In the genomic region with DNA sequence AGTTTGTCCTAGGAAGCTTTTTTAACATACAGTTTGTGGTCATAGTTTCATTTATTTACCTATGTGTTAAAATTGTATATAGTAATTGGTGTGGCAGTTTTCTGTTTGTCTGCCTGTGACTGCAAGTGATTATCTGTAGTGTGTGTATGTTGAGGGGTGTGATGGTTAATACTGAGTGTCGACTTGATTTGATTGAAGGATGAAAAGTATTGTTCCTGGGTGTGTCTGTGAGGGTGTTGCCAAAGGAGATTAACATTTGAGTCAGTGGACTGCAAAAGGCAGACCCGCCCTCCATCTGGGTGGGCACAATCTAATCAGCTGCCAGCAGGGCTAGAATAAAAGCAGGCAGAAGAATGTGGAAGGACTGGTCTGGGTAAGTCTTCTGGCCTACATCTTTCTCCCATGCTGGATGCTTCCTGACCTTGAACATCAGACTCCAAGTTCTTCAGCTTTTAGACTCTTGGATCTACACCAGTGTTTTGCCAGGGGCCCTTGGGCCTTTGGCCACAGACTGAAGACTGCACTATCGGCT, we compare ENCODE assay signal across 23 cellular contexts.
DNase-seq lines count a peak whose midpoint lies in the region; ATAC-seq and TF ChIP-seq lines count a peak whose summit lies in the region.
"Had no signal": no experiment of that assay in that cellular context is flagged by ENCODE, and none has a peak within 500 bp of the region (broad histone marks: within the 10 kb centered on the region; RNA-seq: fewer than 3 reads in every experiment).

No MANE protein-coding gene starts in this region.

- H3K27ac ChIP-seq in neural progenitor cell = no peak overlapping the region
- H3K27ac ChIP-seq: BLaER1 treated with 17β-estradiol and CSF1 and Interleukin-3, amounts not matched to agents 10 nM and 100 nM; RWPE1; SK-N-MC had no signal

- H3F3A ChIP-seq in neural progenitor cell (ENCODE audit: low read depth) = no peaks in the 10 kb centered on the region

- H3K27ac Mint-ChIP-seq in activated CD4-positive, alpha-beta T cell treated with anti-CD3 and anti-CD28 coated beads, Interleukin-2, amount 10 ng/mL, durations not matched to agents 24 days and 14 days = no peak overlapping the region
- no peak overlapping the region for H3K27ac Mint-ChIP-seq in neural progenitor cell
- H3K27ac Mint-ChIP-seq: CD4-positive, alpha-beta memory T cell had no signal

- no peak overlapping the region for H3K9ac ChIP-seq in neural progenitor cell
- H3K9ac ChIP-seq: BLaER1 treated with 17β-estradiol and CSF1 and Interleukin-3, amounts not matched to agents 10 nM and 100 nM had no signal

- H3K4me3 ChIP-seq in epithelial cell of esophagus (ENCODE audit: low read length) (no peak overlapping the region), neural progenitor cell (no peak overlapping the region)
- H3K4me3 ChIP-seq: BLaER1 treated with 17β-estradiol and CSF1 and Interleukin-3, amounts not matched to agents 10 nM and 100 nM; SK-N-MC had no signal

- peak; percentile 30 for DNase-seq in activated CD4-positive, alpha-beta T cell treated with anti-CD3 and anti-CD28 coated beads, Interleukin-2, amount 10 ng/mL, durations not matched to agents 24 days and 14 days
- no peak for DNase-seq in activated CD4-positive, alpha-beta T cell treated with anti-CD3 and anti-CD28 coated beads, Interleukin-2, amount 50 U/mL, for 48 hours
- peak; percentile 60 for DNase-seq in epithelial cell of esophagus (ENCODE audit: low read depth)
- DNase-seq in neural progenitor cell (ENCODE audit: low spot score) = peak; percentile 36
- no peak for DNase-seq in GM13976 (ENCODE audit: low spot score)
- no peak for DNase-seq in DMS153 treated with DMSO at 0.1 percent for 48 hours (lab: John Stamatoyannopoulos, UW; ENCODE audit: unreplicated experiment)
- no peak for DNase-seq in activated CD4-positive, CD25-positive, alpha-beta regulatory T cell (lab: John Stamatoyannopoulos, UW)
- DNase-seq: 8988T; Caco-2; CD4-positive, alpha-beta memory T cell; GDM1; Kasumi-1; NCI-H1417; NCI-H1694 treated with DMSO at 0.1 percent for 48 hours; NCI-H2081 treated with DMSO at 0.1 percent for 48 hours; NCI-H2171 treated with DMSO at 0.1 percent for 48 hours; NCI-H524 treated with DMSO at 0.1 percent for 48 hours; SHP77 treated with DMSO at 0.1 percent for 48 hours had no signal

- TF ChIP-seq CTCF in epithelial cell of esophagus (IDR thresholded peaks at IDR 0.05; ENCODE audit: insufficient read depth, low read depth, low read length, missing control alignments) (no peak), neural progenitor cell (IDR thresholded peaks at IDR 0.05) (no peak), GM13976 (IDR thresholded peaks at IDR 0.05; ENCODE audit: borderline replicate concordance, control extremely low read depth, extremely low read depth, insufficient read depth, missing control alignments) (no peak)

- H4K20me1 ChIP-seq in neural progenitor cell (ENCODE audit: low read depth) = no peaks in the 10 kb centered on the region

- H3K4me1 Mint-ChIP-seq in activated CD4-positive, alpha-beta T cell treated with anti-CD3 and anti-CD28 coated beads, Interleukin-2, amount 10 ng/mL, durations not matched to agents 24 days and 14 days = no peaks in the 10 kb centered on the region
- peaks cover 4% of the 10 kb centered on the region for H3K4me1 Mint-ChIP-seq in neural progenitor cell
- H3K4me1 Mint-ChIP-seq: CD4-positive, alpha-beta memory T cell had no signal

- H3K27me3 Mint-ChIP-seq in activated CD4-positive, alpha-beta T cell treated with anti-CD3 and anti-CD28 coated beads, Interleukin-2, amount 10 ng/mL, durations not matched to agents 24 days and 14 days = no peaks in the 10 kb centered on the region
- no peaks in the 10 kb centered on the region for H3K27me3 Mint-ChIP-seq in neural progenitor cell (ENCODE audit: insufficient read depth, low read depth)
- H3K27me3 Mint-ChIP-seq: CD4-positive, alpha-beta memory T cell had no signal

- H3K4me2 ChIP-seq in neural progenitor cell = no peak overlapping the region
- H3K4me2 ChIP-seq: BLaER1 treated with 17β-estradiol and CSF1 and Interleukin-3, amounts not matched to agents 10 nM and 100 nM had no signal

- H3K79me2 ChIP-seq in neural progenitor cell (ENCODE audit: low read depth) = no peaks in the 10 kb centered on the region

- H3K36me3 Mint-ChIP-seq in activated CD4-positive, alpha-beta T cell treated with anti-CD3 and anti-CD28 coated beads, Interleukin-2, amount 10 ng/mL, durations not matched to agents 24 days and 14 days (ENCODE audit: low read depth) = no peaks in the 10 kb centered on the region
- H3K36me3 Mint-ChIP-seq in neural progenitor cell = no peaks in the 10 kb centered on the region
- H3K36me3 Mint-ChIP-seq: CD4-positive, alpha-beta memory T cell had no signal

- intact Hi-C loops in activated CD4-positive, alpha-beta T cell treated with anti-CD3 and anti-CD28 coated beads, Interleukin-2, amount 10 ng/mL, durations not matched to agents 24 days and 14 days (cut with micrococcal nuclease) = no loop called here

- H3K27me3 ChIP-seq in neural progenitor cell = no peaks in the 10 kb centered on the region
- H3K27me3 ChIP-seq: BLaER1 treated with 17β-estradiol and CSF1 and Interleukin-3, amounts not matched to agents 10 nM and 100 nM had no signal

- no peaks in the 10 kb centered on the region for H3K9me3 ChIP-seq in neural progenitor cell (ENCODE audit: low read depth)
- H3K9me3 ChIP-seq: BLaER1 treated with 17β-estradiol and CSF1 and Interleukin-3, amounts not matched to agents 10 nM and 100 nM; Caco-2 had no signal

- H2AFZ ChIP-seq in neural progenitor cell (replicated peaks) = no peak overlapping the region

- H3K4me1 ChIP-seq in neural progenitor cell = no peaks in the 10 kb centered on the region

- no peaks in the 10 kb centered on the region for H3K36me3 ChIP-seq in neural progenitor cell

- no peak overlapping the region for H3K4me3 Mint-ChIP-seq in activated CD4-positive, alpha-beta T cell treated with anti-CD3 and anti-CD28 coated beads, Interleukin-2, amount 10 ng/mL, durations not matched to agents 24 days and 14 days
- H3K4me3 Mint-ChIP-seq in neural progenitor cell = no peak overlapping the region
- H3K4me3 Mint-ChIP-seq: CD4-positive, alpha-beta memory T cell had no signal

- no peaks in the 10 kb centered on the region for H3K9me3 Mint-ChIP-seq in activated CD4-positive, alpha-beta T cell treated with anti-CD3 and anti-CD28 coated beads, Interleukin-2, amount 10 ng/mL, durations not matched to agents 24 days and 14 days
- peaks cover under 1% of the 10 kb centered on the region for H3K9me3 Mint-ChIP-seq in neural progenitor cell

- no peak for ATAC-seq in GM21528 (IDR thresholded peaks at IDR 0.05; ENCODE audit: low FRiP score, unreplicated experiment)
- ATAC-seq: HCT116 had no signal

- in situ Hi-C loops in GM13976 (cut with MboI; ENCODE audit: low sequenced_read_pairs, unreplicated experiment) = no loop called here

Comparison
In these comparisons a context has a peak if more than half of its experiments do, and no peak if none do; other contexts are left out.
1. DNase-seq: peak in activated CD4-positive, alpha-beta T cell treated with anti-CD3 and anti-CD28 coated beads, Interleukin-2, amount 10 ng/mL, durations not matched to agents 24 days and 14 days (single experiment), epithelial cell of esophagus (single experiment) and neural progenitor cell (single experiment); none in activated CD4-positive, alpha-beta T cell treated with anti-CD3 and anti-CD28 coated beads, Interleukin-2, amount 50 U/mL, for 48 hours (0 of 2), GM13976 (single experiment), DMS153 treated with DMSO at 0.1 percent for 48 hours (single experiment) and activated CD4-positive, CD25-positive, alpha-beta regulatory T cell (0 of 4).